1 cellular context compared by ENCODE assay signal in genomic region chr6:129338683-129339082, GRCh38.
TF ChIP-seq lines count a peak whose summit lies in the region.

No MANE protein-coding gene starts in this region.

TF ChIP-seq in GM23338, 12 proteins besides CTCF, POLR2A, EP300 and RAD21:
- TF ChIP-seq, protein P1, sequence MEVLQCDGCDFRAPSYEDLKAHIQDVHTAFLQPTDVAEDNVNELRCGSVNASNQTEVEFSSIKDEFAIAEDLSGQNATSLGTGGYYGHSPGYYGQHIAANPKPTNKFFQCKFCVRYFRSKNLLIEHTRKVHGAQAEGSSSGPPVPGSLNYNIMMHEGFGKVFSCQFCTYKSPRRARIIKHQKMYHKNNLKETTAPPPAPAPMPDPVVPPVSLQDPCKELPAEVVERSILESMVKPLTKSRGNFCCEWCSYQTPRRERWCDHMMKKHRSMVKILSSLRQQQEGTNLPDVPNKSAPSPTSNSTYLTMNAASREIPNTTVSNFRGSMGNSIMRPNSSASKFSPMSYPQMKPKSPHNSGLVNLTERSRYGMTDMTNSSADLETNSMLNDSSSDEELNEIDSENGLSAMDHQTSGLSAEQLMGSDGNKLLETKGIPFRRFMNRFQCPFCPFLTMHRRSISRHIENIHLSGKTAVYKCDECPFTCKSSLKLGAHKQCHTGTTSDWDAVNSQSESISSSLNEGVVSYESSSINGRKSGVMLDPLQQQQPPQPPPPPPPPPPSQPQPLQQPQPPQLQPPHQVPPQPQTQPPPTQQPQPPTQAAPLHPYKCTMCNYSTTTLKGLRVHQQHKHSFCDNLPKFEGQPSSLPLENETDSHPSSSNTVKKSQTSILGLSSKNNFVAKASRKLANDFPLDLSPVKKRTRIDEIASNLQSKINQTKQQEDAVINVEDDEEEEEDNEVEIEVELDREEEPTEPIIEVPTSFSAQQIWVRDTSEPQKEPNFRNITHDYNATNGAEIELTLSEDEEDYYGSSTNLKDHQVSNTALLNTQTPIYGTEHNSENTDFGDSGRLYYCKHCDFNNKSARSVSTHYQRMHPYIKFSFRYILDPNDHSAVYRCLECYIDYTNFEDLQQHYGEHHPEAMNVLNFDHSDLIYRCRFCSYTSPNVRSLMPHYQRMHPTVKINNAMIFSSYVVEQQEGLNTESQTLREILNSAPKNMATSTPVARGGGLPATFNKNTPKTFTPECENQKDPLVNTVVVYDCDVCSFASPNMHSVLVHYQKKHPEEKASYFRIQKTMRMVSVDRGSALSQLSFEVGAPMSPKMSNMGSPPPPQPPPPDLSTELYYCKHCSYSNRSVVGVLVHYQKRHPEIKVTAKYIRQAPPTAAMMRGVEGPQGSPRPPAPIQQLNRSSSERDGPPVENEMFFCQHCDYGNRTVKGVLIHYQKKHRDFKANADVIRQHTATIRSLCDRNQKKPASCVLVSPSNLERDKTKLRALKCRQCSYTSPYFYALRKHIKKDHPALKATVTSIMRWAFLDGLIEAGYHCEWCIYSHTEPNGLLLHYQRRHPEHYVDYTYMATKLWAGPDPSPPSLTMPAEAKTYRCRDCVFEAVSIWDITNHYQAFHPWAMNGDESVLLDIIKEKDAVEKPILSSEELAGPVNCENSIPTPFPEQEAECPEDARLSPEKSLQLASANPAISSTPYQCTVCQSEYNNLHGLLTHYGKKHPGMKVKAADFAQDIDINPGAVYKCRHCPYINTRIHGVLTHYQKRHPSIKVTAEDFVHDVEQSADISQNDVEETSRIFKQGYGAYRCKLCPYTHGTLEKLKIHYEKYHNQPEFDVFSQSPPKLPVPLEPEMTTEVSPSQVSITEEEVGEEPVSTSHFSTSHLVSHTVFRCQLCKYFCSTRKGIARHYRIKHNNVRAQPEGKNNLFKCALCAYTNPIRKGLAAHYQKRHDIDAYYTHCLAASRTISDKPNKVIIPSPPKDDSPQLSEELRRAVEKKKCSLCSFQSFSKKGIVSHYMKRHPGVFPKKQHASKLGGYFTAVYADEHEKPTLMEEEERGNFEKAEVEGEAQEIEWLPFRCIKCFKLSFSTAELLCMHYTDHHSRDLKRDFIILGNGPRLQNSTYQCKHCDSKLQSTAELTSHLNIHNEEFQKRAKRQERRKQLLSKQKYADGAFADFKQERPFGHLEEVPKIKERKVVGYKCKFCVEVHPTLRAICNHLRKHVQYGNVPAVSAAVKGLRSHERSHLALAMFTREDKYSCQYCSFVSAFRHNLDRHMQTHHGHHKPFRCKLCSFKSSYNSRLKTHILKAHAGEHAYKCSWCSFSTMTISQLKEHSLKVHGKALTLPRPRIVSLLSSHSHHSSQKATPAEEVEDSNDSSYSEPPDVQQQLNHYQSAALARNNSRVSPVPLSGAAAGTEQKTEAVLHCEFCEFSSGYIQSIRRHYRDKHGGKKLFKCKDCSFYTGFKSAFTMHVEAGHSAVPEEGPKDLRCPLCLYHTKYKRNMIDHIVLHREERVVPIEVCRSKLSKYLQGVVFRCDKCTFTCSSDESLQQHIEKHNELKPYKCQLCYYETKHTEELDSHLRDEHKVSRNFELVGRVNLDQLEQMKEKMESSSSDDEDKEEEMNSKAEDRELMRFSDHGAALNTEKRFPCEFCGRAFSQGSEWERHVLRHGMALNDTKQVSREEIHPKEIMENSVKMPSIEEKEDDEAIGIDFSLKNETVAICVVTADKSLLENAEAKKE (CRISPR knock-in tag; IDR thresholded peaks at IDR 0.05): no peak
- TF ChIP-seq REST (IDR thresholded peaks at IDR 0.05; ENCODE audit: unreplicated experiment) (no peak), POLR2AphosphoS5 (IDR thresholded peaks at IDR 0.05; ENCODE audit: low read depth) (no peak), EZH2 (IDR thresholded peaks at IDR 0.05; ENCODE audit: low read depth, unreplicated experiment) (no peak), CREB1 (CRISPR knock-in tag; IDR thresholded peaks at IDR 0.05; ENCODE audit: low read depth) (no peak), ZNF114 (CRISPR knock-in tag; IDR thresholded peaks at IDR 0.05) (no peak), ZNF331 (CRISPR knock-in tag; IDR thresholded peaks at IDR 0.05; ENCODE audit: low read depth) (no peak), STAT1 (IDR thresholded peaks at IDR 0.05; ENCODE audit: unreplicated experiment) (no peak), JUNB (IDR thresholded peaks at IDR 0.05; ENCODE audit: unreplicated experiment) (no peak), NANOG (IDR thresholded peaks at IDR 0.05; ENCODE audit: borderline replicate concordance) (no peak), EZH2phosphoT487 (IDR thresholded peaks at IDR 0.05; ENCODE audit: unreplicated experiment) (no peak)
- TF ChIP-seq, protein P2, sequence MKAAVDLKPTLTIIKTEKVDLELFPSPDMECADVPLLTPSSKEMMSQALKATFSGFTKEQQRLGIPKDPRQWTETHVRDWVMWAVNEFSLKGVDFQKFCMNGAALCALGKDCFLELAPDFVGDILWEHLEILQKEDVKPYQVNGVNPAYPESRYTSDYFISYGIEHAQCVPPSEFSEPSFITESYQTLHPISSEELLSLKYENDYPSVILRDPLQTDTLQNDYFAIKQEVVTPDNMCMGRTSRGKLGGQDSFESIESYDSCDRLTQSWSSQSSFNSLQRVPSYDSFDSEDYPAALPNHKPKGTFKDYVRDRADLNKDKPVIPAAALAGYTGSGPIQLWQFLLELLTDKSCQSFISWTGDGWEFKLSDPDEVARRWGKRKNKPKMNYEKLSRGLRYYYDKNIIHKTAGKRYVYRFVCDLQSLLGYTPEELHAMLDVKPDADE (IDR thresholded peaks at IDR 0.05): no peak
